In genomic region chr6:7827142-7827541, GRCh38 we compare ENCODE assay signal across 1 cellular context.
TF ChIP-seq lines count a peak whose summit lies in the region.

No MANE protein-coding gene starts in this region.

TF ChIP-seq in SK-N-SH, 30 proteins besides CTCF, POLR2A, EP300 and RAD21 (continued from another document):
- TF ChIP-seq REST (IDR thresholded peaks at IDR 0.05; ENCODE audit: low read depth, low read length): no peak
